In genomic region chr12:26713885-26714383, GRCh38 we compare ENCODE assay signal across 12 cellular contexts.
DNase-seq lines count a peak whose midpoint lies in the region; ATAC-seq lines count a peak whose summit lies in the region.
"Had no signal": no experiment of that assay in that cellular context is flagged by ENCODE, and none has a peak within 500 bp of the region (broad histone marks: within the 10 kb centered on the region; RNA-seq: fewer than 3 reads in every experiment).

No MANE protein-coding gene starts in this region.

- WGBS in trophoblast cell (ENCODE audit: extremely low coverage, insufficient coverage, insufficient read length), result no CpG with 5 or more reads among the region's 8 CpGs

- H3K27me3 ChIP-seq in trophoblast cell (ENCODE audit: insufficient read depth, low read length), result no peaks in the 10 kb centered on the region
- H3K27me3 ChIP-seq: SJSA1 had no signal

- no peak overlapping the region for H3K23ac ChIP-seq in trophoblast cell (ENCODE audit: low read length)

- no peaks in the 10 kb centered on the region for H3K9me3 ChIP-seq in trophoblast cell (ENCODE audit: insufficient read depth, low read depth, low read length)
- H3K9me3 ChIP-seq: SJSA1 had no signal

- H3K18ac ChIP-seq in trophoblast cell (ENCODE audit: low read length), result no peak overlapping the region

- no peaks in the 10 kb centered on the region for H3K4me1 ChIP-seq in trophoblast cell (ENCODE audit: control insufficient read depth in 1 of 2, insufficient read depth in 2 of 2, low read length in 2 of 2)

- H3K79me2 ChIP-seq in trophoblast cell (ENCODE audit: control insufficient read depth, insufficient read depth, low read length, poor library complexity), result no peaks in the 10 kb centered on the region

- no peak overlapping the region for H2BK5ac ChIP-seq in trophoblast cell (ENCODE audit: low read depth, low read length, poor library complexity)

- H3K4ac ChIP-seq in trophoblast cell (ENCODE audit: low read depth, low read length), result no peak overlapping the region

- H2AFZ ChIP-seq in trophoblast cell (ENCODE audit: insufficient read depth, low read length, poor library complexity), result no peak overlapping the region

- H3K79me1 ChIP-seq in trophoblast cell (ENCODE audit: low read length), result no peaks in the 10 kb centered on the region

- DNase-seq in NOMO-1 treated with DMSO at 0.1 percent for 48 hours (lab: John Stamatoyannopoulos, UW; ENCODE audit: unreplicated experiment) (peak; percentile 19), NOMO-1 treated with dmso at 0.1 percent for 144 hours (lab: John Stamatoyannopoulos, UW; ENCODE audit: unreplicated experiment) (no peak), trophoblast cell (no peak), nucleus accumbens (lab: John Stamatoyannopoulos, UW) (no peak), NCI-H748 (lab: John Stamatoyannopoulos, UW; ENCODE audit: unreplicated experiment) (no peak)
- no peak for DNase-seq in stimulated activated naive CD4-positive, alpha-beta T cell treated with Interleukin-2 at 50 U/mL for 16 hours (lab: John Stamatoyannopoulos, UW)
- DNase-seq: activated CD4-positive, alpha-beta T cell treated with anti-CD3 and anti-CD28 coated beads for 48 hours; DMS79; mesendoderm had no signal

- peaks cover 2% of the 10 kb centered on the region in 2 experiments for H3K36me3 ChIP-seq in trophoblast cell (ENCODE audit: control insufficient read depth in 1 of 2, insufficient read depth in 2 of 2, low read length in 2 of 2)

- ATAC-seq in GM21737 (IDR thresholded peaks at IDR 0.05; ENCODE audit: unreplicated experiment) (peak; percentile 58), HG03175 (IDR thresholded peaks at IDR 0.05; ENCODE audit: unreplicated experiment) (peak; percentile 71)

- no peak overlapping the region for H2BK120ac ChIP-seq in trophoblast cell (ENCODE audit: insufficient read depth, low read length, poor library complexity)

- H4K91ac ChIP-seq in trophoblast cell (ENCODE audit: low read depth, low read length), result no peak overlapping the region

- no peak overlapping the region for H3K9ac ChIP-seq in trophoblast cell (ENCODE audit: low read length)

- H3K4me3 ChIP-seq in trophoblast cell (ENCODE audit: low read depth, low read length), result no peak overlapping the region
- H3K4me3 ChIP-seq: SJSA1 had no signal

- H4K12ac ChIP-seq in trophoblast cell (ENCODE audit: low read depth, low read length), result no peak overlapping the region

- H3K4me2 ChIP-seq in trophoblast cell (ENCODE audit: low read length), result no peak overlapping the region

- no peak overlapping the region for H3K14ac ChIP-seq in trophoblast cell (ENCODE audit: low read length)

- no peak overlapping the region for H2BK12ac ChIP-seq in trophoblast cell (ENCODE audit: low read length)

- H4K8ac ChIP-seq in trophoblast cell (ENCODE audit: low read depth, low read length), result no peak overlapping the region

- H3K27ac ChIP-seq in trophoblast cell (ENCODE audit: low read depth, low read length), result no peak overlapping the region
- H3K27ac ChIP-seq: SJSA1 had no signal

- no peak overlapping the region for H2AK5ac ChIP-seq in trophoblast cell (ENCODE audit: low read length)
